In the genomic region with DNA sequence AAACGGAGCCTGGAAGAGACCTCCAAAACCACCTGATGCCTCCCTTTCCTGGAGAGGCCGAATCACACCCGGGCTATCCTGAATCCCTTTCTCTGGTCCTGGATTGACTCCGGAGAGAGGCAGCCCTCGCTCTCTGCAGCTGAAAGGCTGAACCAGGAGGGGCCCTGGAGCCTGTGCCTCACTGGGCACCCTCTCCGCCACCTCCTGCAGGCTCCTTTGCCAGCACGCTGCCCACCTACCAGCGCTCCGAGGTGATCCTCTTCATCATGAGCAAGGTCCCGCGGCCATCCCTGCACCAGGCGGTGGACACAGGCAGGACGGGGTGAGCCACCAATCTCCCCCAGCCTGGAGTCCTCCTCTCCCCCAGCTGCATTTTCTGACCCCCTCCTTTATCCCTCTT, we compare ENCODE assay signal across 22 cellular contexts. TPM values are rescaled to one million over a fixed set of nuclear protein-coding genes. Genes with fewer than 3 reads are reported as not detected.
"Had no signal": no experiment of that assay in that cellular context is flagged by ENCODE, and none has a peak within 500 bp of the region (broad histone marks: within the 10 kb centered on the region; RNA-seq: fewer than 3 reads in every experiment).

No MANE protein-coding gene starts in this region.

- H3K9me3 Mint-ChIP-seq: activated B cell treated with CpG ODN at 0.5 μM for 24 hours; activated naive CD8-positive, alpha-beta T cell treated with anti-CD3 and anti-CD28 coated beads, Interleukin-2, amount 10 ng/mL, durations not matched to agents 7 days and 5 days; brain; naive thymus-derived CD8-positive, alpha-beta T cell; neural crest cell had no signal

- H3K36me3 Mint-ChIP-seq: activated naive CD8-positive, alpha-beta T cell treated with anti-CD3 and anti-CD28 coated beads, Interleukin-2, amount 10 ng/mL, durations not matched to agents 7 days and 5 days; naive thymus-derived CD8-positive, alpha-beta T cell had no signal

- H3K27me3 ChIP-seq: ascending aorta, right lobe of liver, testis, uterus had no signal

- H3K27me3 Mint-ChIP-seq: brain had no signal

- H3K9me3 ChIP-seq: ascending aorta, right lobe of liver, testis, uterus had no signal

- H3K4me1 ChIP-seq: ascending aorta, right lobe of liver, testis, uterus had no signal

- ATAC-seq: SK-N-SH treated with all-trans-retinoic acid at 6 μM for 48 hours; stimulated activated naive CD8-positive, alpha-beta T cell treated with anti-CD3 and anti-CD28 coated beads, Interleukin-15, Interleukin-2, amounts not matched to agents 100 U/mL and 50 U/mL, for 24 hours had no signal

- H3K4me3 Mint-ChIP-seq: activated CD4-positive, alpha-beta T cell treated with anti-CD3 and anti-CD28 coated beads for 36 hours; activated CD8-positive, alpha-beta T cell treated with anti-CD3 and anti-CD28 coated beads, Interleukin-2, amount 10 ng/mL, durations not matched to agents 7 days and 5 days; brain had no signal

- H3K27ac ChIP-seq: ascending aorta, right lobe of liver, testis, uterus had no signal

- DNase-seq: activated B cell treated with CpG ODN at 0.5 μM for 24 hours; activated CD4-positive, alpha-beta T cell treated with anti-CD3 and anti-CD28 coated beads for 36 hours; activated CD8-positive, alpha-beta T cell treated with anti-CD3 and anti-CD28 coated beads, Interleukin-2, amount 10 ng/mL, durations not matched to agents 7 days and 5 days; activated effector memory CD4-positive, alpha-beta T cell treated with Interleukin-2 at 50 U/mL for 16 hours; activated naive CD4-positive, alpha-beta T cell treated with Interleukin-2 at 50 U/mL for 16 hours; activated naive CD8-positive, alpha-beta T cell treated with anti-CD3 and anti-CD28 coated beads, Interleukin-2, amount 10 ng/mL, durations not matched to agents 7 days and 5 days; effector CD8-positive, alpha-beta T cell; left cardiac atrium; left ventricle myocardium superior; naive thymus-derived CD8-positive, alpha-beta T cell; right lobe of liver; stimulated activated CD4-positive, alpha-beta T cell treated with anti-CD3 and anti-CD28 coated beads, Interleukin-12 subunit alpha, Interleukin-12 subunit beta, amount 100 ng/mL, for 4 hours; stimulated activated CD4-positive, alpha-beta T cell treated with anti-CD3 and anti-CD28 coated beads, Interleukin-4, amount 100 ng/mL, for 1 hour; stimulated activated naive CD8-positive, alpha-beta T cell treated with anti-CD3 and anti-CD28 coated beads, Interleukin-15, Interleukin-2, amounts not matched to agents 100 U/mL and 50 U/mL, for 24 hours; T-helper 2 cell; testis; uterus had no signal

- H3K36me3 ChIP-seq: ascending aorta, right lobe of liver, uterus had no signal

- H3K27ac Mint-ChIP-seq: activated B cell treated with CpG ODN at 0.5 μM for 24 hours; activated CD4-positive, alpha-beta T cell treated with anti-CD3 and anti-CD28 coated beads for 36 hours; activated CD8-positive, alpha-beta T cell treated with anti-CD3 and anti-CD28 coated beads, Interleukin-2, amount 10 ng/mL, durations not matched to agents 7 days and 5 days; activated naive CD8-positive, alpha-beta T cell treated with anti-CD3 and anti-CD28 coated beads, Interleukin-2, amount 10 ng/mL, durations not matched to agents 7 days and 5 days had no signal

- H3K4me3 ChIP-seq: uterus had no signal

RNA-seq across cellular contexts. Expression of a gene that starts 35.7 kb away (rescaled TPM):
- polyA plus RNA-seq: keratinocyte had no signal
